In genomic region chr17:78675316-78675616, GRCh38 we compare ENCODE assay signal across 14 cellular contexts.
"Had no signal": no experiment of that assay in that cellular context is flagged by ENCODE, and none has a peak within 500 bp of the region (broad histone marks: within the 10 kb centered on the region; RNA-seq: fewer than 3 reads in every experiment).

No MANE protein-coding gene starts in this region.

- H3K36me3 ChIP-seq: neural progenitor cell had no signal

- H3K4me2 ChIP-seq: neural progenitor cell had no signal

- H3K4me1 Mint-ChIP-seq: activated B cell treated with CpG ODN at 0.5 μM for 24 hours had no signal

- H3K4me1 ChIP-seq: pancreas had no signal

- ATAC-seq: esophagus mucosa had no signal

- H3K27ac Mint-ChIP-seq: activated B cell treated with CpG ODN at 0.5 μM for 24 hours; activated T-helper 1 cell treated with anti-CD3 and anti-CD28 coated beads, Interleukin-12 subunit alpha, Interleukin-12 subunit beta, Interleukin-2, Interleukin-4 antibody, amounts not matched to agents 30 ng/mL and 10 ng/mL and 1 ng/mL, durations not matched to agents 14 hours and 24 hours and 36 hours; neural progenitor cell had no signal

- H3K27ac ChIP-seq: cardiac muscle cell, neural progenitor cell, pancreas had no signal

- FAIRE-seq: endometrium, islet of Langerhans, pancreas, TTC549 had no signal

- H2AFZ ChIP-seq: neural progenitor cell had no signal

- H3K4me3 ChIP-seq: cardiac muscle cell, neural progenitor cell, pancreas had no signal

- H3K9me3 Mint-ChIP-seq: activated B cell treated with CpG ODN at 0.5 μM for 24 hours; activated naive CD4-positive, alpha-beta T cell treated with anti-CD3 and anti-CD28 coated beads for 36 hours; activated T-helper 1 cell treated with anti-CD3 and anti-CD28 coated beads, Interleukin-12 subunit alpha, Interleukin-12 subunit beta, Interleukin-2, Interleukin-4 antibody, amounts not matched to agents 30 ng/mL and 10 ng/mL and 1 ng/mL, durations not matched to agents 14 hours and 24 hours and 36 hours; neural progenitor cell had no signal

- H3K27me3 ChIP-seq: cardiac muscle cell, neural progenitor cell, pancreas had no signal

- H3K9me3 ChIP-seq: pancreas had no signal

- H3K4me3 Mint-ChIP-seq: activated B cell treated with CpG ODN at 0.5 μM for 24 hours; activated naive CD4-positive, alpha-beta T cell treated with anti-CD3 and anti-CD28 coated beads for 36 hours; activated T-helper 1 cell treated with anti-CD3 and anti-CD28 coated beads, Interleukin-12 subunit alpha, Interleukin-12 subunit beta, Interleukin-2, Interleukin-4 antibody, amounts not matched to agents 30 ng/mL and 10 ng/mL and 1 ng/mL, durations not matched to agents 14 hours and 24 hours and 36 hours; neural progenitor cell had no signal

- H3K9ac ChIP-seq: neural progenitor cell had no signal

- DNase-seq: activated B cell treated with CpG ODN at 0.5 μM for 24 hours; activated CD4-positive, alpha-beta T cell treated with anti-CD3 and anti-CD28 coated beads for 48 hours; activated CD8-positive, alpha-beta memory T cell treated with anti-CD3 and anti-CD28 coated beads, Interleukin-2, amount 50 U/mL, for 48 hours; activated naive CD4-positive, alpha-beta T cell treated with anti-CD3 and anti-CD28 coated beads for 36 hours; stimulated activated naive CD4-positive, alpha-beta T cell; trophoblast cell had no signal

- H3K27me3 Mint-ChIP-seq: activated B cell treated with CpG ODN at 0.5 μM for 24 hours had no signal
